Comparison of ENCODE assay signal across 1 cellular context in genomic region chr2:108270768-108271506, GRCh38.
A peak's percentile ranks its signal among the peaks of the same experiment; 100 is the strongest.
TF ChIP-seq lines count a peak whose summit lies in the region.

No MANE protein-coding gene starts in this region.

TF ChIP-seq in HepG2, 621 proteins besides CTCF, POLR2A, EP300 and RAD21 (continued from another document):
- TF ChIP-seq ARID4A (CRISPR knock-in tag; IDR thresholded peaks at IDR 0.05; ENCODE audit: borderline replicate concordance) (0 out of 2 replicates have a peak, but pooled peaks have one; percentile 18), CEBPG (CRISPR knock-in tag; IDR thresholded peaks at IDR 0.05) (peak; percentile 63)
